In the genomic region with DNA sequence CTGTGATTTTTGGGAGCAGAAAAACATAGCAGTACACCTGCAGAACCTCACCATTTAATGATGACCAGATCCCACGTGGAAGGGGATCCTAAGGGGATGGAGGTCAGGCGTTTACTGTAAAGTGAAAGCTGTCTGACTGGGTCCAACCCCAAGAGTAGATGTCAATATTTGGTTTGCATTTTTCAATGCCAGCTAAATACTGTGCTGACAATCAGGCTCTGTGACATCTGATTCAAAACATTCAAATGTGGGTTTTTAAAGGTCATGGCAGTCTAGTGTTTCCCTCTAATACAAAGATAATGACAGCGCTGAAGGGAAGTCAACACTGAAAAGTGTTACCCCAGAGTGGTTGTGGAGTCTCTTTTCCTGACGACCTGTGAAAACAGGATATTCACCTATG, we compare ENCODE assay signal across 21 cellular contexts.
DNase-seq lines count a peak whose midpoint lies in the region; ATAC-seq, FAIRE-seq and TF ChIP-seq lines count a peak whose summit lies in the region.
"Had no signal": no experiment of that assay in that cellular context is flagged by ENCODE, and none has a peak within 500 bp of the region (broad histone marks: within the 10 kb centered on the region; RNA-seq: fewer than 3 reads in every experiment).

No MANE protein-coding gene starts in this region.

- peak overlapping the region; percentile 45 for H3K4me2 ChIP-seq in HepG2 (ENCODE audit: low read depth, low read length)
- H3K4me2 ChIP-seq: A549, BLaER1, SK-N-SH had no signal

- ATAC-seq in HepG2 = peak; percentile 86
- no peak for ATAC-seq in GM21528 (IDR thresholded peaks at IDR 0.05; ENCODE audit: low FRiP score, unreplicated experiment)
- ATAC-seq: A549; activated T-cell treated with anti-CD3 and anti-CD28 coated beads, Interleukin-2, amount 50 U/mL, for 72 hours; stimulated activated naive CD8-positive, alpha-beta T cell treated with anti-CD3 and anti-CD28 coated beads, Interleukin-15, amount 100 ng/mL, for 72 hours had no signal

- 5% methylated on average over 3 of the region's 4 CpGs for WGBS in HepG2 (ENCODE audit: low lambda C conversion rate)

- H3K9me3 ChIP-seq in HepG2 (ENCODE audit: low read length) = no peaks in the 10 kb centered on the region
- H3K9me3 ChIP-seq: A549, BLaER1, heart right ventricle, SK-N-SH had no signal

- no peaks in the 10 kb centered on the region for H3K36me3 ChIP-seq in HepG2 (replicated peaks in 1 of 2; ENCODE audit: control insufficient read depth in 1 of 2, insufficient read depth in 2 of 2, low read length in 2 of 2)
- H3K36me3 ChIP-seq: BLaER1, heart right ventricle had no signal

- TF ChIP-seq POLR2A in HepG2 (IDR thresholded peaks at IDR 0.05; ENCODE audit: insufficient read depth in 1 of 2, low read depth in 2 of 2, low read length in 2 of 2) = no peak

- no peaks in the 10 kb centered on the region for H3K27me3 ChIP-seq in HepG2 (ENCODE audit: control insufficient read depth in 1 of 2, insufficient read depth in 2 of 2, low read length in 2 of 2)
- H3K27me3 ChIP-seq: BLaER1 had no signal

- H3K79me2 ChIP-seq in HepG2 (ENCODE audit: insufficient read depth, low read length) = no peaks in the 10 kb centered on the region

- H3K9me3 Mint-ChIP-seq in type B pancreatic cell = no peaks in the 10 kb centered on the region
- H3K9me3 Mint-ChIP-seq: activated naive CD4-positive, alpha-beta T cell treated with anti-CD3 and anti-CD28 coated beads, Interleukin-2, amount 50 U/mL, for 24 hours; activated T-cell treated with anti-CD3 and anti-CD28 coated beads, Interleukin-2, amount 50 U/mL, for 72 hours; stimulated activated naive CD8-positive, alpha-beta T cell treated with anti-CD3 and anti-CD28 coated beads, Interleukin-15, amount 100 ng/mL, for 72 hours; T-helper 2 cell treated with Interferon-gamma antibody and Interleukin-4, amounts not matched to agents 5 μg/mL and 100 μg/mL, for 36 hours had no signal

- H3K27ac Mint-ChIP-seq in type B pancreatic cell = peak overlapping the region; percentile 7
- H3K27ac Mint-ChIP-seq: activated naive CD4-positive, alpha-beta T cell treated with anti-CD3 and anti-CD28 coated beads, Interleukin-2, amount 50 U/mL, for 24 hours; activated T-cell treated with anti-CD3 and anti-CD28 coated beads, Interleukin-2, amount 50 U/mL, for 72 hours; stimulated activated naive CD8-positive, alpha-beta T cell treated with anti-CD3 and anti-CD28 coated beads, Interleukin-15, amount 100 ng/mL, for 72 hours; T-helper 2 cell treated with Interferon-gamma antibody and Interleukin-4, amounts not matched to agents 5 μg/mL and 100 μg/mL, for 36 hours had no signal

- FAIRE-seq in HepG2 (lab: Jason Lieb, UNC) = no peak
- FAIRE-seq: A549, astrocyte, endometrium, GM12892 had no signal

- peak; percentile 45 for DNase-seq in NCI-H2196 (lab: John Stamatoyannopoulos, UW; ENCODE audit: unreplicated experiment)
- no peak for DNase-seq in NCI-H2196 treated with DMSO at 0.1 percent for 48 hours (lab: John Stamatoyannopoulos, UW; ENCODE audit: unreplicated experiment)
- DNase-seq in NCI-H748 treated with DMSO at 0.1 percent for 48 hours (lab: John Stamatoyannopoulos, UW) = peak; percentile 98
- DNase-seq in HepG2 (ENCODE audit: low spot score) = peak; percentile 74
- DNase-seq in type B pancreatic cell (ENCODE audit: extremely low spot score, unreplicated experiment) = no peak
- DNase-seq in cerebellum (ENCODE audit: low spot score) = no peak
- no peak for DNase-seq in GOT3 (lab: John Stamatoyannopoulos, UW)
- DNase-seq: activated CD8-positive, alpha-beta memory T cell treated with anti-CD3 and anti-CD28 coated beads for 24 hours; activated T-cell treated with anti-CD3 and anti-CD28 coated beads, Interleukin-2, amount 50 U/mL, for 72 hours; heart right ventricle; NCI-H187 treated with DMSO at 0.1 percent for 48 hours; SK-N-SH; stimulated activated naive CD8-positive, alpha-beta T cell treated with anti-CD3 and anti-CD28 coated beads, Interleukin-15, amount 100 ng/mL, for 72 hours had no signal

- TF ChIP-seq EP300 in HepG2 (IDR thresholded peaks at IDR 0.05; ENCODE audit: low read depth in 2 of 2, low read length in 2 of 2) (0 out of 4 replicates have a peak, but pooled peaks of 1 of the 2 experiments have one; percentile 22), HepG2 (CRISPR knock-in tag; IDR thresholded peaks at IDR 0.05; ENCODE audit: borderline replicate concordance) (no peak; the same call in 1 of the 2 replicates)

- POLR2A ChIA-PET in HepG2 (lab: Yijun Ruan, JAX) = no interaction called here

- no peak overlapping the region for H3K27ac ChIP-seq in HepG2 (ENCODE audit: extremely low read length, insufficient read depth, low read length)
- H3K27ac ChIP-seq: A549, BLaER1, heart right ventricle had no signal

- BruUV-seq in HepG2 (replicated peaks; lab: Mats Ljungman, UMichigan) = no TSS peak

- H3K4me3 ChIP-seq in HepG2 (replicated peaks in 1 of 3; ENCODE audit: insufficient read depth in 1 of 3, low read depth in 2 of 3, low read length in 3 of 3) = no peak overlapping the region; a peak in 1 of 6 replicates
- H3K4me3 ChIP-seq: A549, BLaER1, heart right ventricle had no signal

- peaks cover 38% of the 10 kb centered on the region for H3K4me1 Mint-ChIP-seq in type B pancreatic cell (ENCODE audit: unreplicated experiment)
- H3K4me1 Mint-ChIP-seq: activated naive CD4-positive, alpha-beta T cell treated with anti-CD3 and anti-CD28 coated beads, Interleukin-2, amount 50 U/mL, for 24 hours; stimulated activated naive CD8-positive, alpha-beta T cell treated with anti-CD3 and anti-CD28 coated beads, Interleukin-15, amount 100 ng/mL, for 72 hours had no signal

- CTCF ChIA-PET in HepG2 (lab: Yijun Ruan, JAX; ENCODE audit: low intra/inter-chr PET ratio, low total read pairs) = no interaction called here

- intact Hi-C loops in HepG2 (cut with micrococcal nuclease; ENCODE audit: unreplicated experiment) = no loop called here

- in situ Hi-C loops in HepG2 (cut with HindIII; ENCODE audit: extremely low pct_ligation_motif_present, low pct_unique_long_range_greater_than_20kb) = no loop called here

- no peaks in the 10 kb centered on the region for H3K36me3 Mint-ChIP-seq in type B pancreatic cell
- H3K36me3 Mint-ChIP-seq: activated naive CD4-positive, alpha-beta T cell treated with anti-CD3 and anti-CD28 coated beads, Interleukin-2, amount 50 U/mL, for 24 hours had no signal

- peak overlapping the region; percentile 12 for H3K4me3 Mint-ChIP-seq in type B pancreatic cell
- H3K4me3 Mint-ChIP-seq: activated naive CD4-positive, alpha-beta T cell treated with anti-CD3 and anti-CD28 coated beads, Interleukin-2, amount 50 U/mL, for 24 hours; activated T-cell treated with anti-CD3 and anti-CD28 coated beads, Interleukin-2, amount 50 U/mL, for 72 hours; stimulated activated naive CD8-positive, alpha-beta T cell treated with anti-CD3 and anti-CD28 coated beads, Interleukin-15, amount 100 ng/mL, for 72 hours; T-helper 2 cell treated with Interferon-gamma antibody and Interleukin-4, amounts not matched to agents 5 μg/mL and 100 μg/mL, for 36 hours had no signal

- no peak for TF ChIP-seq CTCF in HepG2 (CRISPR knock-in tag; IDR thresholded peaks at IDR 0.05)
- TF ChIP-seq CTCF in type B pancreatic cell (conservative IDR thresholded peaks at IDR 0.05) = no peak

- H3K4me1 ChIP-seq in HepG2 (ENCODE audit: insufficient read depth, low read length) = peaks cover 37% of the 10 kb centered on the region
- H3K4me1 ChIP-seq: A549, BLaER1, heart right ventricle had no signal

- H3K27me3 Mint-ChIP-seq in type B pancreatic cell = no peaks in the 10 kb centered on the region

- no peak for TF ChIP-seq RAD21 in HepG2 (CRISPR knock-in tag; IDR thresholded peaks at IDR 0.05)

- H2AFZ ChIP-seq in HepG2 (ENCODE audit: low read length) = no peak overlapping the region

- H4K20me1 ChIP-seq in HepG2 (ENCODE audit: insufficient read depth, low read length) = no peaks in the 10 kb centered on the region
- H4K20me1 ChIP-seq: BLaER1 had no signal

- H3K9ac ChIP-seq in HepG2 (ENCODE audit: insufficient read depth, low read depth, low read length) = no peak overlapping the region
- H3K9ac ChIP-seq: BLaER1, SK-N-SH had no signal

TF ChIP-seq in HepG2, 621 proteins besides CTCF, POLR2A, EP300 and RAD21 (continues in another document):
- TF ChIP-seq, protein P1, sequence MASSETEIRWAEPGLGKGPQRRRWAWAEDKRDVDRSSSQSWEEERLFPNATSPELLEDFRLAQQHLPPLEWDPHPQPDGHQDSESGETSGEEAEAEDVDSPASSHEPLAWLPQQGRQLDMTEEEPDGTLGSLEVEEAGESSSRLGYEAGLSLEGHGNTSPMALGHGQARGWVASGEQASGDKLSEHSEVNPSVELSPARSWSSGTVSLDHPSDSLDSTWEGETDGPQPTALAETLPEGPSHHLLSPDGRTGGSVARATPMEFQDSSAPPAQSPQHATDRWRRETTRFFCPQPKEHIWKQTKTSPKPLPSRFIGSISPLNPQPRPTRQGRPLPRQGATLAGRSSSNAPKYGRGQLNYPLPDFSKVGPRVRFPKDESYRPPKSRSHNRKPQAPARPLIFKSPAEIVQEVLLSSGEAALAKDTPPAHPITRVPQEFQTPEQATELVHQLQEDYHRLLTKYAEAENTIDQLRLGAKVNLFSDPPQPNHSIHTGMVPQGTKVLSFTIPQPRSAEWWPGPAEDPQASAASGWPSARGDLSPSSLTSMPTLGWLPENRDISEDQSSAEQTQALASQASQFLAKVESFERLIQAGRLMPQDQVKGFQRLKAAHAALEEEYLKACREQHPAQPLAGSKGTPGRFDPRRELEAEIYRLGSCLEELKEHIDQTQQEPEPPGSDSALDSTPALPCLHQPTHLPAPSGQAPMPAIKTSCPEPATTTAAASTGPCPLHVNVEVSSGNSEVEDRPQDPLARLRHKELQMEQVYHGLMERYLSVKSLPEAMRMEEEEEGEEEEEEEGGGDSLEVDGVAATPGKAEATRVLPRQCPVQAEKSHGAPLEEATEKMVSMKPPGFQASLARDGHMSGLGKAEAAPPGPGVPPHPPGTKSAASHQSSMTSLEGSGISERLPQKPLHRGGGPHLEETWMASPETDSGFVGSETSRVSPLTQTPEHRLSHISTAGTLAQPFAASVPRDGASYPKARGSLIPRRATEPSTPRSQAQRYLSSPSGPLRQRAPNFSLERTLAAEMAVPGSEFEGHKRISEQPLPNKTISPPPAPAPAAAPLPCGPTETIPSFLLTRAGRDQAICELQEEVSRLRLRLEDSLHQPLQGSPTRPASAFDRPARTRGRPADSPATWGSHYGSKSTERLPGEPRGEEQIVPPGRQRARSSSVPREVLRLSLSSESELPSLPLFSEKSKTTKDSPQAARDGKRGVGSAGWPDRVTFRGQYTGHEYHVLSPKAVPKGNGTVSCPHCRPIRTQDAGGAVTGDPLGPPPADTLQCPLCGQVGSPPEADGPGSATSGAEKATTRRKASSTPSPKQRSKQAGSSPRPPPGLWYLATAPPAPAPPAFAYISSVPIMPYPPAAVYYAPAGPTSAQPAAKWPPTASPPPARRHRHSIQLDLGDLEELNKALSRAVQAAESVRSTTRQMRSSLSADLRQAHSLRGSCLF (CRISPR knock-in tag; IDR thresholded peaks at IDR 0.05; ENCODE audit: borderline replicate concordance) = no peak

Comparison
In these comparisons a context has a peak if more than half of its experiments do, and no peak if none do; other contexts are left out.
1. DNase-seq: peak in NCI-H2196 (single experiment), NCI-H748 treated with DMSO at 0.1 percent for 48 hours (single experiment) and HepG2 (single experiment); none in NCI-H2196 treated with DMSO at 0.1 percent for 48 hours (single experiment), type B pancreatic cell (single experiment), cerebellum (single experiment) and GOT3 (single experiment).